ENCODE assay signal across 1 cellular context in genomic region chrX:97429101-97429500, GRCh38.
TF ChIP-seq lines count a peak whose summit lies in the region.

No MANE protein-coding gene starts in this region.

TF ChIP-seq in HepG2, 621 proteins besides CTCF, POLR2A, EP300 and RAD21 (continued from another document):
- TF ChIP-seq ZBTB33 (CRISPR knock-in tag; IDR thresholded peaks at IDR 0.05), result no peak
- TF ChIP-seq ZSCAN9 (CRISPR knock-in tag; IDR thresholded peaks at IDR 0.05; ENCODE audit: borderline replicate concordance), result no peak
